ENCODE assay signal across 8 cellular contexts in the genomic region with DNA sequence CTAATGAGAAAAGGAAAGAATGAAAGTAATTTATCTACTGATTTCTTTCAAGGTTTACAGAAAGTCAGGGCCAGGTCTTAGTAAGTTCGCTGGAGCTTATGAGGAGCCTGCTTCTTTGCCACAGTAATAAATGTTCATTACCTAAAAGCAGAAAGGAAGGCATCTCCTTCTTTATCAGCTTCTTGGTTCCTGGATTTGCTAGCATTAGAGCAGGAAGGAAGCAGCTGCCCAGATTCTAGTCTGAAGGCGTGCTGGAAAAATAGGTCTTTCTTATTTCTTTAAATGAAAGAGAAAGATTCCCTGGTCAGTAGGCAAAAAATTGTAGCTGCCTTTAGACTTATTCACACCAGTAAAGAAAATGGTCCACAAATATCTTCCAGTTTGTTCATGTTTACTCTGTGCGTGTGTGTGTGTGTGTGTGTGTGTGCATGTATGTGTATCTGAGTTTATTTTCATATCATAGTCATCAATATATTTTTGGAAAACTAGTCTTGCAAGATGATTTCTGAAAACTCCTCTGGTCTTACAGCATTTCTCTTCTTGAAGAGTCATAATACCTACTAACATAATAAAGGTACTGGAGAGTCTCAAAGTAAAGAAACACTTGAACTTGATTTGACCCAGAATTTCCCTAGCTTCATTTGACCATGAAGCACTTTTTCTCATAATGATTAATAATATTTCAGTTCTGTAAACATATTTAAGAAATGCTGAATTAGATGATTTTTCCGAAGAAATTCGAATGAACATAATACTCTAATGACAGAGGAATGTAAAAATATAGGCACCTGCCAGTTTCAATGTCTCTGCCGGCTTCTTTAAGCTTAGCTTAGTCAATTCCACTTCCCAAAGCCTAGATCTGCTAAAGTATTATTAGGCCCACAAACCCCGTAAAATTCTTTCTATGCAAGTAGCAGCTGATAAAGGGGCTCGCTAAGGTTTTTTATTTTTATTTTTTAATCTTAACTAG.
DNase-seq lines count a peak whose midpoint lies in the region; ATAC-seq, FAIRE-seq and TF ChIP-seq lines count a peak whose summit lies in the region.

No MANE protein-coding gene starts in this region.

- no peak overlapping the region for H3K4me3 Mint-ChIP-seq in activated T-cell treated with anti-CD3 and anti-CD28 coated beads, Interleukin-2, amount 50 U/mL, for 4 hours

- SMC1A ChIA-PET in GM12878 (lab: Charles Lee; ENCODE audit: uncharacterized antibody, unreplicated experiment), result interaction anchor here (0.7 to 2.9 kb wide), 17 partner anchors 11 to 371 kb away, joined by 3 to 9 read pairs (median 3); no protein-coding TSS in a partner anchor

- H3K4me1 Mint-ChIP-seq in activated T-cell treated with anti-CD3 and anti-CD28 coated beads, Interleukin-2, amount 50 U/mL, for 4 hours (ENCODE audit: low read depth), result peaks cover 3% of the 10 kb centered on the region

- TF ChIP-seq EP300 in GM12878 (IDR thresholded peaks at IDR 0.05; ENCODE audit: borderline replicate concordance in 1 of 2, control insufficient read depth in 1 of 2, low read depth in 2 of 2, low read length in 2 of 2) (no peak), sigmoid colon (IDR thresholded peaks at IDR 0.05) (no peak)

- no peaks in the 10 kb centered on the region for H3K9me3 Mint-ChIP-seq in activated T-cell treated with anti-CD3 and anti-CD28 coated beads, Interleukin-2, amount 50 U/mL, for 4 hours

- WGBS in GM12878 (ENCODE audit: insufficient coverage, insufficient replicate concordance, low lambda C conversion rate, missing lambda C conversion rate), result 3% methylated on average over 8 of the region's 8 CpGs
- WGBS in sigmoid colon, 2 donors, result 29 to 30% methylated on average over 8 of the region's 8 CpGs

- H3K79me2 ChIP-seq in GM12878 (ENCODE audit: control insufficient read depth, insufficient read depth, low read length), result no peaks in the 10 kb centered on the region

- CTCF ChIA-PET in GM12878 (lab: Yijun Ruan, JAX), result interaction anchor here (0.8 to 5.2 kb wide), 7 partner anchors 14 to 377 kb away, joined by 3 to 21 read pairs (median 4); no protein-coding TSS in a partner anchor

- no peaks in the 10 kb centered on the region for H3K36me3 Mint-ChIP-seq in activated T-cell treated with anti-CD3 and anti-CD28 coated beads, Interleukin-2, amount 50 U/mL, for 4 hours (ENCODE audit: insufficient read depth)

- peak; percentile 66 for ATAC-seq in GM18517 (IDR thresholded peaks at IDR 0.05; ENCODE audit: unreplicated experiment)
- peak; percentile 55 for ATAC-seq in HG02943 (IDR thresholded peaks at IDR 0.05; ENCODE audit: low read depth, unreplicated experiment)
- ATAC-seq in GM12878, result peak; percentile 81
- ATAC-seq in activated T-cell treated with anti-CD3 and anti-CD28 coated beads, Interleukin-2, amount 50 U/mL, for 4 hours, result no peak

- H3K27me3 Mint-ChIP-seq in activated T-cell treated with anti-CD3 and anti-CD28 coated beads, Interleukin-2, amount 50 U/mL, for 4 hours (ENCODE audit: low read depth), result no peaks in the 10 kb centered on the region

- no TSS peak for BruUV-seq in GM12878 (replicated peaks; lab: Mats Ljungman, UMichigan)

- H3K4me1 ChIP-seq in GM12878 (ENCODE audit: control insufficient read depth, insufficient read depth, low read length), result peaks cover 14% of the 10 kb centered on the region
- peaks cover 0 to 47% (median 45%) of the 10 kb centered on the region in 4 donors for H3K4me1 ChIP-seq in sigmoid colon

- H3K36me3 ChIP-seq in GM12878 (ENCODE audit: control insufficient read depth in 2 of 2, insufficient read depth in 2 of 2, low read length in 1 of 2) (no peaks in the 10 kb centered on the region), sigmoid colon (no peaks in the 10 kb centered on the region)

- H2AFZ ChIP-seq in GM12878 (ENCODE audit: control insufficient read depth, low read depth, low read length), result peak overlapping the region; percentile 59

- in situ Hi-C loops in GM12878 (cut with MboI), result no loop called here

- H3K9me3 ChIP-seq in GM12878 (replicated peaks; ENCODE audit: control insufficient read depth, insufficient read depth, low read length) (no peaks in the 10 kb centered on the region; the same call in 2 of the 3 replicates), sigmoid colon (no peaks in the 10 kb centered on the region)

- H3K27me3 ChIP-seq in GM12878 (replicated peaks in 1 of 2; ENCODE audit: control insufficient read depth in 2 of 2, insufficient read depth in 2 of 2, low read length in 1 of 2) (no peaks in the 10 kb centered on the region), sigmoid colon (no peaks in the 10 kb centered on the region)

- intact Hi-C loops in GM12878 (cut with micrococcal nuclease; ENCODE audit: unreplicated experiment), result no loop called here
- intact Hi-C loops in sigmoid colon (cut with DNase I), result no loop called here

- peak; percentile 24 for DNase-seq in GM12878 (ENCODE audit: low read depth, low spot score)
- DNase-seq in sigmoid colon, result no peak
- no peak for DNase-seq in AG08396 (ENCODE audit: low spot score)
- no peak for DNase-seq in activated T-cell treated with anti-CD3 and anti-CD28 coated beads, Interleukin-2, amount 50 U/mL, for 4 hours
- no peak for DNase-seq in H4 (ENCODE audit: low spot score)
- no peak for DNase-seq in LoVo (ENCODE audit: low spot score)

- RAD21 ChIA-PET in GM12878 (lab: Charles Lee; ENCODE audit: unreplicated experiment), result interaction anchor here (1.0 to 1.8 kb wide), 9 partner anchors 13 to 279 kb away, joined by 3 to 6 read pairs (median 3); no protein-coding TSS in a partner anchor

- POLR2A ChIA-PET in GM12878 (lab: Charles Lee), result interaction anchor here (0.6 to 0.7 kb wide), 3 partner anchors 60 to 341 kb away, joined by 3 read pairs; no protein-coding TSS in a partner anchor

- peak overlapping the region; percentile 72 for H3K4me2 ChIP-seq in GM12878 (ENCODE audit: control insufficient read depth, insufficient read depth)

- no peak for FAIRE-seq in GM12878 (lab: Jason Lieb, UNC)

- no peak overlapping the region; the same call in 1 of the 2 replicates for H3K9ac ChIP-seq in GM12878 (ENCODE audit: control insufficient read depth, insufficient read depth, low read length)

- H4K20me1 ChIP-seq in GM12878 (ENCODE audit: control insufficient read depth, insufficient read depth), result no peaks in the 10 kb centered on the region

- TF ChIP-seq POLR2A in GM12878 (IDR thresholded peaks at IDR 0.05; ENCODE audit: low read depth, low read length) (no peak), sigmoid colon (IDR thresholded peaks at IDR 0.05) (no peak)

- H3K4me3 ChIP-seq in GM12878 (peak overlapping the region; percentile 11), sigmoid colon (no peak overlapping the region)

- H3K27ac ChIP-seq in GM12878 (ENCODE audit: control insufficient read depth, insufficient read depth) (peak overlapping the region; percentile 62), sigmoid colon (peak overlapping the region; percentile 46 to 69 (median 64))

- no peak for TF ChIP-seq RAD21 in GM12878 (IDR thresholded peaks at IDR 0.05; ENCODE audit: insufficient read depth, low read depth, low read length)

- TF ChIP-seq CTCF in GM12878 (IDR thresholded peaks at IDR 0.05 in 2 of 3, conservative IDR thresholded peaks at IDR 0.05 in 1 of 3; ENCODE audit: control insufficient read depth in 2 of 3, extremely low read depth in 1 of 3, insufficient read depth in 1 of 3, low read depth in 3 of 3, low read length in 3 of 3) (no peak), sigmoid colon (IDR thresholded peaks at IDR 0.05) (no peak)

TF ChIP-seq in GM12878, 131 proteins besides CTCF, POLR2A, EP300 and RAD21 (continues in another document):
- TF ChIP-seq RCOR1 (conservative IDR thresholded peaks at IDR 0.05; ENCODE audit: low read depth, low read length) (no peak), MAX (IDR thresholded peaks at IDR 0.05; ENCODE audit: low read depth, low read length) (no peak), MYC (IDR thresholded peaks at IDR 0.05; ENCODE audit: insufficient read depth, insufficient read length, insufficient replicate concordance, low read length, severe bottlenecking) (no peak)
- TF ChIP-seq, protein P1, sequence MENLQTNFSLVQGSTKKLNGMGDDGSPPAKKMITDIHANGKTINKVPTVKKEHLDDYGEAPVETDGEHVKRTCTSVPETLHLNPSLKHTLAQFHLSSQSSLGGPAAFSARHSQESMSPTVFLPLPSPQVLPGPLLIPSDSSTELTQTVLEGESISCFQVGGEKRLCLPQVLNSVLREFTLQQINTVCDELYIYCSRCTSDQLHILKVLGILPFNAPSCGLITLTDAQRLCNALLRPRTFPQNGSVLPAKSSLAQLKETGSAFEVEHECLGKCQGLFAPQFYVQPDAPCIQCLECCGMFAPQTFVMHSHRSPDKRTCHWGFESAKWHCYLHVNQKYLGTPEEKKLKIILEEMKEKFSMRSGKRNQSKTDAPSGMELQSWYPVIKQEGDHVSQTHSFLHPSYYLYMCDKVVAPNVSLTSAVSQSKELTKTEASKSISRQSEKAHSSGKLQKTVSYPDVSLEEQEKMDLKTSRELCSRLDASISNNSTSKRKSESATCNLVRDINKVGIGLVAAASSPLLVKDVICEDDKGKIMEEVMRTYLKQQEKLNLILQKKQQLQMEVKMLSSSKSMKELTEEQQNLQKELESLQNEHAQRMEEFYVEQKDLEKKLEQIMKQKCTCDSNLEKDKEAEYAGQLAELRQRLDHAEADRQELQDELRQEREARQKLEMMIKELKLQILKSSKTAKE (IDR thresholded peaks at IDR 0.05; ENCODE audit: low read depth, poor library complexity, severe bottlenecking), result no peak

Comparison
In these comparisons a context has a peak if more than half of its experiments do, and no peak if none do; other contexts are left out.
1. ATAC-seq: peak in GM18517 (single experiment), HG02943 (single experiment) and GM12878 (single experiment); none in activated T-cell treated with anti-CD3 and anti-CD28 coated beads, Interleukin-2, amount 50 U/mL, for 4 hours (0 of 2).